Comparison of ENCODE assay signal across 1 cellular context in the genomic region with DNA sequence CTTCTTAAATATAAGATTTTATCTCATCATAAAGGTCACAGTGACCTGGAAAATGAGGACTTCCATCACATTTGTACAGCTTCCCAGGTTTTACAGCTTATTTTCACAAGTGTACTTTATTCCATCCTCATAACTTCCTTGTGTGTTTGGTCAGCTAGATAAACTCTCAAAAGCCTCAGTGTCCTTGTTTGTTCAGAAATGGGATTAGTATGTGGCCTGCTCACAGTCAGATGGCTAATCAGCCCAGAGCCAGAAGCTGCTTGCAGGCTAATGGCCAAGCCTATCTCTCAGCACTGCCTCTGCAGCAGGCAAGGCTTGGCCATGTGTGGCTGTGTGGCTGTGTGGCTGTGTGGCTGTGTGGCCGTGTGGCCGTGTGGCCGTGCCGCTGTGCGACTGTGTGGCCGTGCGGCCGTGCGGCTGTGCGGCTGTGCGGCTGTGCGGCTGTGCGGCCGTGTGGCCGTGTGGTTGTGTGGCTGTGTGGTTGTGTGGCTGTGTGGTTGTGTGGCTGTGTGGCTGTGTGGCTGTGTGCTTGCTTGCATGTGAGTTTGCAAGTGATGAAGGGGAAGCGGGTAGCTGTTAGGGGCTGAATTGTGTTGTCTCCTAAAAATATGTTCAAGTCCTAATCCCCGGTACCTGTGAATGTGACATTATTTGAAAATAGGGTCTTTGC.
A peak's percentile ranks its signal among the peaks of the same experiment; 100 is the strongest.
TF ChIP-seq lines count a peak whose summit lies in the region.

No MANE protein-coding gene starts in this region.

TF ChIP-seq in K562, 482 proteins besides CTCF, POLR2A, EP300 and RAD21 (continued from another document and continues in another):
- TF ChIP-seq, protein P1, sequence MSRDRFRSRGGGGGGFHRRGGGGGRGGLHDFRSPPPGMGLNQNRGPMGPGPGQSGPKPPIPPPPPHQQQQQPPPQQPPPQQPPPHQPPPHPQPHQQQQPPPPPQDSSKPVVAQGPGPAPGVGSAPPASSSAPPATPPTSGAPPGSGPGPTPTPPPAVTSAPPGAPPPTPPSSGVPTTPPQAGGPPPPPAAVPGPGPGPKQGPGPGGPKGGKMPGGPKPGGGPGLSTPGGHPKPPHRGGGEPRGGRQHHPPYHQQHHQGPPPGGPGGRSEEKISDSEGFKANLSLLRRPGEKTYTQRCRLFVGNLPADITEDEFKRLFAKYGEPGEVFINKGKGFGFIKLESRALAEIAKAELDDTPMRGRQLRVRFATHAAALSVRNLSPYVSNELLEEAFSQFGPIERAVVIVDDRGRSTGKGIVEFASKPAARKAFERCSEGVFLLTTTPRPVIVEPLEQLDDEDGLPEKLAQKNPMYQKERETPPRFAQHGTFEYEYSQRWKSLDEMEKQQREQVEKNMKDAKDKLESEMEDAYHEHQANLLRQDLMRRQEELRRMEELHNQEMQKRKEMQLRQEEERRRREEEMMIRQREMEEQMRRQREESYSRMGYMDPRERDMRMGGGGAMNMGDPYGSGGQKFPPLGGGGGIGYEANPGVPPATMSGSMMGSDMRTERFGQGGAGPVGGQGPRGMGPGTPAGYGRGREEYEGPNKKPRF (IDR thresholded peaks at IDR 0.05; ENCODE audit: low read depth, low read length), result no peak
- TF ChIP-seq TAF1 (IDR thresholded peaks at IDR 0.05; ENCODE audit: control insufficient read depth, extremely low read depth, insufficient read depth, low read length, severe bottlenecking) (peak; percentile 38), SRF (CRISPR knock-in tag; IDR thresholded peaks at IDR 0.05) (no peak), BRD9 (IDR thresholded peaks at IDR 0.05; ENCODE audit: low read depth, partially characterized antibody) (no peak), TCF7L2 (IDR thresholded peaks at IDR 0.05; ENCODE audit: low read depth, low read length) (no peak), ATF1 (CRISPR knock-in tag; IDR thresholded peaks at IDR 0.05) (no peak), ATF1 (tag; IDR thresholded peaks at IDR 0.05) (no peak), FOXM1 (IDR thresholded peaks at IDR 0.05; ENCODE audit: low read depth) (peak; percentile 86), FOXM1 (CRISPR knock-in tag; IDR thresholded peaks at IDR 0.05; ENCODE audit: low read depth) (no peak), ZNF384 (IDR thresholded peaks at IDR 0.05; ENCODE audit: low read depth, low read length) (no peak), ZNF224 (CRISPR knock-in tag; IDR thresholded peaks at IDR 0.05) (no peak), MAFG (tag; conservative IDR thresholded peaks at IDR 0.05) (no peak), IFI16 (CRISPR knock-in tag; IDR thresholded peaks at IDR 0.05) (no peak), CBX8 (IDR thresholded peaks at IDR 0.05; ENCODE audit: borderline replicate concordance, extremely low read depth, low read depth, low read length, poor library complexity, severe bottlenecking) (no peak), CHD4 (IDR thresholded peaks at IDR 0.05; ENCODE audit: insufficient read depth, insufficient replicate concordance, low read depth, low read length, poor library complexity, severe bottlenecking) (no peak), ZNF175 (CRISPR knock-in tag; IDR thresholded peaks at IDR 0.05; ENCODE audit: low read depth) (peak; percentile 51; the same call in 1 of the 2 replicates), NFXL1 (CRISPR knock-in tag; IDR thresholded peaks at IDR 0.05) (no peak), ZNF253 (CRISPR knock-in tag; conservative IDR thresholded peaks at IDR 0.05) (no peak), DDX20 (tag; IDR thresholded peaks at IDR 0.05; ENCODE audit: low read depth) (no peak), SMARCC2 (IDR thresholded peaks at IDR 0.05; ENCODE audit: low read depth) (peak; percentile 78), MYNN (IDR thresholded peaks at IDR 0.05) (0 out of 2 replicates have a peak, but pooled peaks have one; percentile 52), MYNN (CRISPR knock-in tag; IDR thresholded peaks at IDR 0.05) (no peak), ZNF121 (CRISPR knock-in tag; conservative IDR thresholded peaks at IDR 0.05) (no peak), MECOM (CRISPR knock-in tag; IDR thresholded peaks at IDR 0.05) (0 out of 2 replicates have a peak, but pooled peaks have one; percentile 52), FOXJ2 (tag; IDR thresholded peaks at IDR 0.05) (no peak), TRIM28 (IDR thresholded peaks at IDR 0.05) (no peak), HIVEP1 (CRISPR knock-in tag; IDR thresholded peaks at IDR 0.05) (no peak), KDM1A (IDR thresholded peaks at IDR 0.05) (peak; percentile 60 to 71), L3MBTL2 (IDR thresholded peaks at IDR 0.05) (no peak), KHSRP (IDR thresholded peaks at IDR 0.05) (no peak), EGR1 (conservative IDR thresholded peaks at IDR 0.05) (no peak), TGIF2 (CRISPR knock-in tag; IDR thresholded peaks at IDR 0.05) (no peak), ZBTB1 (CRISPR knock-in tag; IDR thresholded peaks at IDR 0.05; ENCODE audit: borderline replicate concordance, low read depth) (peak; percentile 81; the same call in 1 of the 2 replicates)
- TF ChIP-seq, protein P2, sequence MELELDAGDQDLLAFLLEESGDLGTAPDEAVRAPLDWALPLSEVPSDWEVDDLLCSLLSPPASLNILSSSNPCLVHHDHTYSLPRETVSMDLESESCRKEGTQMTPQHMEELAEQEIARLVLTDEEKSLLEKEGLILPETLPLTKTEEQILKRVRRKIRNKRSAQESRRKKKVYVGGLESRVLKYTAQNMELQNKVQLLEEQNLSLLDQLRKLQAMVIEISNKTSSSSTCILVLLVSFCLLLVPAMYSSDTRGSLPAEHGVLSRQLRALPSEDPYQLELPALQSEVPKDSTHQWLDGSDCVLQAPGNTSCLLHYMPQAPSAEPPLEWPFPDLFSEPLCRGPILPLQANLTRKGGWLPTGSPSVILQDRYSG (tag; conservative IDR thresholded peaks at IDR 0.05; ENCODE audit: low read depth), result no peak
- TF ChIP-seq, protein P3, sequence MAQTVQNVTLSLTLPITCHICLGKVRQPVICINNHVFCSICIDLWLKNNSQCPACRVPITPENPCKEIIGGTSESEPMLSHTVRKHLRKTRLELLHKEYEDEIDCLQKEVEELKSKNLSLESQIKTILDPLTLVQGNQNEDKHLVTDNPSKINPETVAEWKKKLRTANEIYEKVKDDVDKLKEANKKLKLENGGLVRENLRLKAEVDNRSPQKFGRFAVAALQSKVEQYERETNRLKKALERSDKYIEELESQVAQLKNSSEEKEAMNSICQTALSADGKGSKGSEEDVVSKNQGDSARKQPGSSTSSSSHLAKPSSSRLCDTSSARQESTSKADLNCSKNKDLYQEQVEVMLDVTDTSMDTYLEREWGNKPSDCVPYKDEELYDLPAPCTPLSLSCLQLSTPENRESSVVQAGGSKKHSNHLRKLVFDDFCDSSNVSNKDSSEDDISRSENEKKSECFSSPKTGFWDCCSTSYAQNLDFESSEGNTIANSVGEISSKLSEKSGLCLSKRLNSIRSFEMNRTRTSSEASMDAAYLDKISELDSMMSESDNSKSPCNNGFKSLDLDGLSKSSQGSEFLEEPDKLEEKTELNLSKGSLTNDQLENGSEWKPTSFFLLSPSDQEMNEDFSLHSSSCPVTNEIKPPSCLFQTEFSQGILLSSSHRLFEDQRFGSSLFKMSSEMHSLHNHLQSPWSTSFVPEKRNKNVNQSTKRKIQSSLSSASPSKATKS (CRISPR knock-in tag; IDR thresholded peaks at IDR 0.05), result no peak
- TF ChIP-seq, protein P4, sequence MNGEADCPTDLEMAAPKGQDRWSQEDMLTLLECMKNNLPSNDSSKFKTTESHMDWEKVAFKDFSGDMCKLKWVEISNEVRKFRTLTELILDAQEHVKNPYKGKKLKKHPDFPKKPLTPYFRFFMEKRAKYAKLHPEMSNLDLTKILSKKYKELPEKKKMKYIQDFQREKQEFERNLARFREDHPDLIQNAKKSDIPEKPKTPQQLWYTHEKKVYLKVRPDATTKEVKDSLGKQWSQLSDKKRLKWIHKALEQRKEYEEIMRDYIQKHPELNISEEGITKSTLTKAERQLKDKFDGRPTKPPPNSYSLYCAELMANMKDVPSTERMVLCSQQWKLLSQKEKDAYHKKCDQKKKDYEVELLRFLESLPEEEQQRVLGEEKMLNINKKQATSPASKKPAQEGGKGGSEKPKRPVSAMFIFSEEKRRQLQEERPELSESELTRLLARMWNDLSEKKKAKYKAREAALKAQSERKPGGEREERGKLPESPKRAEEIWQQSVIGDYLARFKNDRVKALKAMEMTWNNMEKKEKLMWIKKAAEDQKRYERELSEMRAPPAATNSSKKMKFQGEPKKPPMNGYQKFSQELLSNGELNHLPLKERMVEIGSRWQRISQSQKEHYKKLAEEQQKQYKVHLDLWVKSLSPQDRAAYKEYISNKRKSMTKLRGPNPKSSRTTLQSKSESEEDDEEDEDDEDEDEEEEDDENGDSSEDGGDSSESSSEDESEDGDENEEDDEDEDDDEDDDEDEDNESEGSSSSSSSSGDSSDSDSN (IDR thresholded peaks at IDR 0.05; ENCODE audit: borderline replicate concordance in 1 of 2, low read depth in 2 of 2, low read length in 2 of 2), result 0 out of 4 replicates have a peak, but pooled peaks of 1 of the 2 experiments have one; percentile 27
- TF ChIP-seq, protein P5, sequence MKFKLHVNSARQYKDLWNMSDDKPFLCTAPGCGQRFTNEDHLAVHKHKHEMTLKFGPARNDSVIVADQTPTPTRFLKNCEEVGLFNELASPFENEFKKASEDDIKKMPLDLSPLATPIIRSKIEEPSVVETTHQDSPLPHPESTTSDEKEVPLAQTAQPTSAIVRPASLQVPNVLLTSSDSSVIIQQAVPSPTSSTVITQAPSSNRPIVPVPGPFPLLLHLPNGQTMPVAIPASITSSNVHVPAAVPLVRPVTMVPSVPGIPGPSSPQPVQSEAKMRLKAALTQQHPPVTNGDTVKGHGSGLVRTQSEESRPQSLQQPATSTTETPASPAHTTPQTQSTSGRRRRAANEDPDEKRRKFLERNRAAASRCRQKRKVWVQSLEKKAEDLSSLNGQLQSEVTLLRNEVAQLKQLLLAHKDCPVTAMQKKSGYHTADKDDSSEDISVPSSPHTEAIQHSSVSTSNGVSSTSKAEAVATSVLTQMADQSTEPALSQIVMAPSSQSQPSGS (CRISPR knock-in tag; IDR thresholded peaks at IDR 0.05), result no peak
- TF ChIP-seq, protein P6, sequence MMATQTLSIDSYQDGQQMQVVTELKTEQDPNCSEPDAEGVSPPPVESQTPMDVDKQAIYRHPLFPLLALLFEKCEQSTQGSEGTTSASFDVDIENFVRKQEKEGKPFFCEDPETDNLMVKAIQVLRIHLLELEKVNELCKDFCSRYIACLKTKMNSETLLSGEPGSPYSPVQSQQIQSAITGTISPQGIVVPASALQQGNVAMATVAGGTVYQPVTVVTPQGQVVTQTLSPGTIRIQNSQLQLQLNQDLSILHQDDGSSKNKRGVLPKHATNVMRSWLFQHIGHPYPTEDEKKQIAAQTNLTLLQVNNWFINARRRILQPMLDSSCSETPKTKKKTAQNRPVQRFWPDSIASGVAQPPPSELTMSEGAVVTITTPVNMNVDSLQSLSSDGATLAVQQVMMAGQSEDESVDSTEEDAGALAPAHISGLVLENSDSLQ (IDR thresholded peaks at IDR 0.05), result no peak
- TF ChIP-seq, protein P7, sequence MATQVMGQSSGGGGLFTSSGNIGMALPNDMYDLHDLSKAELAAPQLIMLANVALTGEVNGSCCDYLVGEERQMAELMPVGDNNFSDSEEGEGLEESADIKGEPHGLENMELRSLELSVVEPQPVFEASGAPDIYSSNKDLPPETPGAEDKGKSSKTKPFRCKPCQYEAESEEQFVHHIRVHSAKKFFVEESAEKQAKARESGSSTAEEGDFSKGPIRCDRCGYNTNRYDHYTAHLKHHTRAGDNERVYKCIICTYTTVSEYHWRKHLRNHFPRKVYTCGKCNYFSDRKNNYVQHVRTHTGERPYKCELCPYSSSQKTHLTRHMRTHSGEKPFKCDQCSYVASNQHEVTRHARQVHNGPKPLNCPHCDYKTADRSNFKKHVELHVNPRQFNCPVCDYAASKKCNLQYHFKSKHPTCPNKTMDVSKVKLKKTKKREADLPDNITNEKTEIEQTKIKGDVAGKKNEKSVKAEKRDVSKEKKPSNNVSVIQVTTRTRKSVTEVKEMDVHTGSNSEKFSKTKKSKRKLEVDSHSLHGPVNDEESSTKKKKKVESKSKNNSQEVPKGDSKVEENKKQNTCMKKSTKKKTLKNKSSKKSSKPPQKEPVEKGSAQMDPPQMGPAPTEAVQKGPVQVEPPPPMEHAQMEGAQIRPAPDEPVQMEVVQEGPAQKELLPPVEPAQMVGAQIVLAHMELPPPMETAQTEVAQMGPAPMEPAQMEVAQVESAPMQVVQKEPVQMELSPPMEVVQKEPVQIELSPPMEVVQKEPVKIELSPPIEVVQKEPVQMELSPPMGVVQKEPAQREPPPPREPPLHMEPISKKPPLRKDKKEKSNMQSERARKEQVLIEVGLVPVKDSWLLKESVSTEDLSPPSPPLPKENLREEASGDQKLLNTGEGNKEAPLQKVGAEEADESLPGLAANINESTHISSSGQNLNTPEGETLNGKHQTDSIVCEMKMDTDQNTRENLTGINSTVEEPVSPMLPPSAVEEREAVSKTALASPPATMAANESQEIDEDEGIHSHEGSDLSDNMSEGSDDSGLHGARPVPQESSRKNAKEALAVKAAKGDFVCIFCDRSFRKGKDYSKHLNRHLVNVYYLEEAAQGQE (CRISPR knock-in tag; IDR thresholded peaks at IDR 0.05; ENCODE audit: low read depth), result no peak
- TF ChIP-seq, protein P8, sequence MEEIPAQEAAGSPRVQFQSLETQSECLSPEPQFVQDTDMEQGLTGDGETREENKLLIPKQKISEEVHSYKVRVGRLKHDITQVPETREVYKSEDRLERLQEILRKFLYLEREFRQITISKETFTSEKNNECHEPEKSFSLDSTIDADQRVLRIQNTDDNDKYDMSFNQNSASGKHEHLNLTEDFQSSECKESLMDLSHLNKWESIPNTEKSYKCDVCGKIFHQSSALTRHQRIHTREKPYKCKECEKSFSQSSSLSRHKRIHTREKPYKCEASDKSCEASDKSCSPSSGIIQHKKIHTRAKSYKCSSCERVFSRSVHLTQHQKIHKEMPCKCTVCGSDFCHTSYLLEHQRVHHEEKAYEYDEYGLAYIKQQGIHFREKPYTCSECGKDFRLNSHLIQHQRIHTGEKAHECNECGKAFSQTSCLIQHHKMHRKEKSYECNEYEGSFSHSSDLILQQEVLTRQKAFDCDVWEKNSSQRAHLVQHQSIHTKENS (CRISPR knock-in tag; IDR thresholded peaks at IDR 0.05), result no peak
- TF ChIP-seq, protein P9, sequence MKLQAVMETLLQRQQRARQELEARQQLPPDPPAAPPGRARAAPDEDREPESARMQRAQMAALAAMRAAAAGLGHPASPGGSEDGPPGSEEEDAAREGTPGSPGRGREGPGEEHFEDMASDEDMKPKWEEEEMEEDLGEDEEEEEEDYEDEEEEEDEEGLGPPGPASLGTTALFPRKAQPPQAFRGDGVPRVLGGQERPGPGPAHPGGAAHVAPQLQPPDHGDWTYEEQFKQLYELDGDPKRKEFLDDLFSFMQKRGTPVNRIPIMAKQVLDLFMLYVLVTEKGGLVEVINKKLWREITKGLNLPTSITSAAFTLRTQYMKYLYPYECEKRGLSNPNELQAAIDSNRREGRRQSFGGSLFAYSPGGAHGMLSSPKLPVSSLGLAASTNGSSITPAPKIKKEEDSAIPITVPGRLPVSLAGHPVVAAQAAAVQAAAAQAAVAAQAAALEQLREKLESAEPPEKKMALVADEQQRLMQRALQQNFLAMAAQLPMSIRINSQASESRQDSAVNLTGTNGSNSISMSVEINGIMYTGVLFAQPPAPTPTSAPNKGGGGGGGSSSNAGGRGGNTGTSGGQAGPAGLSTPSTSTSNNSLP (IDR thresholded peaks at IDR 0.05; ENCODE audit: borderline replicate concordance, low read depth, low read length), result no peak
- TF ChIP-seq, protein P10, sequence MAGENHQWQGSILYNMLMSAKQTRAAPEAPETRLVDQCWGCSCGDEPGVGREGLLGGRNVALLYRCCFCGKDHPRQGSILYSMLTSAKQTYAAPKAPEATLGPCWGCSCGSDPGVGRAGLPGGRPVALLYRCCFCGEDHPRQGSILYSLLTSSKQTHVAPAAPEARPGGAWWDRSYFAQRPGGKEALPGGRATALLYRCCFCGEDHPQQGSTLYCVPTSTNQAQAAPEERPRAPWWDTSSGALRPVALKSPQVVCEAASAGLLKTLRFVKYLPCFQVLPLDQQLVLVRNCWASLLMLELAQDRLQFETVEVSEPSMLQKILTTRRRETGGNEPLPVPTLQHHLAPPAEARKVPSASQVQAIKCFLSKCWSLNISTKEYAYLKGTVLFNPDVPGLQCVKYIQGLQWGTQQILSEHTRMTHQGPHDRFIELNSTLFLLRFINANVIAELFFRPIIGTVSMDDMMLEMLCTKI (IDR thresholded peaks at IDR 0.05; ENCODE audit: partially characterized antibody), result no peak
